ENCODE assay signal across 8 cellular contexts in the genomic region with DNA sequence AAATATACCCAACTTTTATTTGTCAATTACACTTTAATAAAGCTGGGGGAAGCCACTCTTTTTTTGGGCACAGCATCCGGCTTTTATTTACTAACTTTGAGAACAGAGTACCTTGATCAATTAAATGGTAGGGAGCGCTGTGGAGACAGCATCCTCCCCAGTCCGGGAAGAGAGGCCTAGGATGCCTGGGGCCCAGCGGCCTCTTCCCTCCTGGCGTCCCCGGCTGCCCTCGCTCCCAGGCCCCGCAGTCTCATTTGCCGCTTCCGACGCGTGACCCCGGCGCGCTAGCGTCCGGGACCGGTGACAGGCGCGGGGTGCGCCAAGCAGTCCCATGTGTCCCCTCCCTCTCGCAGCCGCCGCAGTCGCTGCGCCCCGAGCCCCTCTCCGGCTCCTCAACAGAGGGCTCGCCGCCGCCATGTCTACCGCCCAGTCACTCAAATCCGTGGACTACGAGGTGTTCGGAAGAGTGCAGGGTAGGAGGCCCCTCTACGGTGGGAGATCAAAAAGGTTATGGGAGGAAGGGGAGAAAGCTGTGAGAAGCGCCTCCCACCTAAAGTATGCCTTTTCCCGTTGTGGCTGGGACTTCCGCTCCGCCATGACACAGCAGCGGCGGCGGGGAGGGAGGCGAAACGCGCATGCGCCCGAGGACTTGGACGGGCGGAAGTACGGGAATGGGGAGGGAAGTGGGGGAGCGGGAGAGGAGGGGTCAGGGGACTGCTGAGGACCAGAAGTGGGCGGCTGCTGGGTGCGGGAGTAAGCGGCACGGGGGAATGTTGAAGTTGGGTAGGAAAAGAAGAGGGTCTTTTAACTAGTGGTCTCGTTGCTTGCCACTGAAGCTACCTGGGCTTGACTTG. TPM values are rescaled to one million over a fixed set of nuclear protein-coding genes. Genes with fewer than 3 reads are reported as not detected.
DNase-seq lines count a peak whose midpoint lies in the region; ATAC-seq, FAIRE-seq and TF ChIP-seq lines count a peak whose summit lies in the region.

ACYP2 (plus strand) TSS at position 332 of the 854 bp plus-strand sequence.

- TF ChIP-seq CTCF in VCaP (conservative IDR thresholded peaks at IDR 0.05), result peak; percentile 28
- TF ChIP-seq CTCF in breast epithelium (IDR thresholded peaks at IDR 0.05), result peak in 1 of 3 donors; percentile 16

- H3K4me1 ChIP-seq in breast epithelium (no peaks in the 10 kb centered on the region), small intestine (ENCODE audit: control insufficient read depth in 2 of 2, insufficient read depth in 1 of 2, low read depth in 1 of 2, low read length in 1 of 2) (peaks cover 0 to 3% of the 10 kb centered on the region in 2 donors)

- peak within 1 kb of the TSS; percentile 99 for H3K27ac ChIP-seq in VCaP
- H3K27ac ChIP-seq in breast epithelium, result peak within 1 kb of the TSS; percentile 97 to 99
- H3K27ac ChIP-seq in small intestine (ENCODE audit: low read depth in 1 of 2, low read length in 1 of 2), result peak within 1 kb of the TSS; percentile 91 to 99

- peak; percentile 69 for TF ChIP-seq POLR2A in breast epithelium (IDR thresholded peaks at IDR 0.05)

- intact Hi-C loops in breast epithelium (cut with DNase I; ENCODE audit: low total_unique reads), result no loop called here

- DNase-seq in AG08396 (ENCODE audit: low spot score) (peak; percentile 97), NCI-H2227 (lab: John Stamatoyannopoulos, UW; ENCODE audit: unreplicated experiment) (peak; percentile 97), breast epithelium (ENCODE audit: low spot score in 2 of 2) (peak; percentile 88 to 94), iPS-NIHi11 (ENCODE audit: low spot score) (peak; percentile 96), small intestine (peak; percentile 94)

- no peak for FAIRE-seq in small intestine (lab: Jason Lieb, UNC)

- H3K36me3 ChIP-seq in breast epithelium, result no peaks in the 10 kb centered on the region
- no peaks in the 10 kb centered on the region for H3K36me3 ChIP-seq in small intestine (ENCODE audit: control insufficient read depth in 2 of 2, insufficient read depth in 2 of 2, low read length in 2 of 2)

- ATAC-seq in GM18909 (IDR thresholded peaks at IDR 0.05; ENCODE audit: poor library complexity, unreplicated experiment) (peak; percentile 93), HG03159 (IDR thresholded peaks at IDR 0.05; ENCODE audit: unreplicated experiment) (peak; percentile 87)

- peak within 1 kb of the TSS; percentile 56 to 90 (median 70) for H3K4me3 ChIP-seq in breast epithelium
- H3K4me3 ChIP-seq in small intestine (ENCODE audit: low read depth in 1 of 2, low read length in 2 of 2), result peak within 1 kb of the TSS; percentile 52 to 79

- no peaks in the 10 kb centered on the region for H3K27me3 ChIP-seq in breast epithelium
- H3K27me3 ChIP-seq in small intestine (ENCODE audit: control insufficient read depth in 2 of 2, insufficient read depth in 2 of 2, low read length in 2 of 2), result no peaks in the 10 kb centered on the region

- H3K9me3 ChIP-seq in breast epithelium (peaks cover 0 to 1% of the 10 kb centered on the region in 2 donors), small intestine (ENCODE audit: control insufficient read depth, low read depth) (no peaks in the 10 kb centered on the region)

- 0 to 1% (median 1%) methylated on average over 57 of the region's 57 CpGs for WGBS in small intestine, 3 donors

RNA-seq across cellular contexts. Expression of gene ACYP2, which starts in this region (rescaled TPM):
- 10 to 100 TPM; 19.3 to 39.2 (median 27.8) TPM for total RNA-seq in breast epithelium
- 10 to 100 TPM; 12.7 to 17.3 (median 13.2) TPM for polyA plus RNA-seq in small intestine

Comparison
In these comparisons a context has a peak if more than half of its experiments do, and no peak if none do; other contexts are left out.
1. Peak in every context shown above with its lines: DNase-seq, ATAC-seq, H3K4me3 ChIP-seq and H3K27ac ChIP-seq.